ENCODE assay signal across 8 cellular contexts in the genomic region with DNA sequence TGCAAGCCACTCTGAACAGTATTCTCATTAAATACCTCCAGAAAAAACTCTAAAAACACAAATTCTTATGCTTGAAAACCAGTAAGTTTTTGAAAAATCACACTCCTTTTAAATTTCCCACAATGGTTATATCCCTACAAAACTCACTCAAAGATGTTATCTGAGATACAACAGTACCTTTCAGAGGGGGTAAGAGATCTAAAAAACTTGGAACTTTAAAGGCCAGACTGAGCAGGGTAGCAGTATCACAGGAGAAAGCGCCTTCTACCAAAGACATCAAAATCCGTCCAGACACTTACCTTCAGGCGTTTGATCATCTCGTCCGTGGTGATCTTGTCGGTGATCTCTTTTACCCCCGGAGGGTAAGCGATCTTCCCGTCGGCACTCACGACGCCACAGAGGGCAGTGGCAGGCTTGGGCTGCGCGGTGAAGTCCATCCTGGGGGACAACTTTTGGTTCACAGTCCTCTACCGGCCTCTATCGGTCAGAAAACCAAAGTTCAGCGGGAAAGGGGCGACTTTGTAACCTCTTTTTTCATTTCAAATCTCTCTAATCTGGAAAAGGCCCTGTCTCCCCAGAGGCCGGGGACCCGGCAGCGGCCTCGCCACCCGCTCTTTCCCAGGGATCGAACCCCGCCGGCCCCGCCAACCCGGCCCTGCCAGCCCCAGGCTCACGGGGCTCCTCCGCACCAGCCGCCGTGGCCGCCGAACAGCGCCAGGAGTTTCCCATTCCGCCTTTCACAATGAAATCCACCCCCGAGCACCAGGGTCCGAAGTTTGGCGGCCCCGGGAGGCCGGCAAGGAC. TPM values are rescaled to one million over a fixed set of nuclear protein-coding genes. Genes with fewer than 3 reads are reported as not detected.
DNase-seq lines count a peak whose midpoint lies in the region; ATAC-seq and TF ChIP-seq lines count a peak whose summit lies in the region.

No MANE protein-coding gene starts in this region.

- peak; percentile 32 for ATAC-seq in GM19372 (IDR thresholded peaks at IDR 0.05; ENCODE audit: low read depth, unreplicated experiment)
- peak; percentile 76 for ATAC-seq in lung (ENCODE audit: insufficient read depth, low FRiP score)

- H3K9me3 ChIP-seq in effector memory CD4-positive, alpha-beta T cell (ENCODE audit: control insufficient read depth, low read length): no peaks in the 10 kb centered on the region
- no peaks in the 10 kb centered on the region for H3K9me3 ChIP-seq in lung (ENCODE audit: control insufficient read depth in 2 of 2, insufficient read depth in 1 of 2, low read length in 1 of 2)

- DNase-seq in AG08396 (ENCODE audit: low spot score) (peak; percentile 84), HPDE6-E6E7 (ENCODE audit: extremely low spot score) (peak; percentile 54), NCI-H82 treated with DMSO at 0.1 percent for 48 hours (lab: John Stamatoyannopoulos, UW; ENCODE audit: unreplicated experiment) (peak; percentile 43), lung (ENCODE audit: low spot score) (peak; percentile 80)
- peak; percentile 82 for DNase-seq in activated CD8-positive, alpha-beta memory T cell treated with anti-CD3 and anti-CD28 coated beads for 24 hours
- DNase-seq in effector memory CD4-positive, alpha-beta T cell: peak; percentile 41 to 59 (median 51)
- peak; percentile 26 to 43 (median 35) for DNase-seq in stimulated activated CD4-positive, alpha-beta T cell treated with anti-CD3 and anti-CD28 coated beads, TNF-alpha, amount 100 ng/mL, for 1 hour (ENCODE audit: low read depth in 3 of 3, low spot score in 1 of 3)

- peak overlapping the region; percentile 90 for H3K27ac ChIP-seq in effector memory CD4-positive, alpha-beta T cell (ENCODE audit: insufficient read depth, low read length, poor library complexity, severe bottlenecking)
- H3K27ac ChIP-seq in lung (ENCODE audit: low read depth in 1 of 2, low read length in 1 of 2): peak overlapping the region; percentile 96

- peaks cover 8% of the 10 kb centered on the region for H3K4me1 ChIP-seq in effector memory CD4-positive, alpha-beta T cell (ENCODE audit: control insufficient read depth, insufficient read depth, low read length, poor library complexity, severe bottlenecking)
- H3K4me1 ChIP-seq in lung (ENCODE audit: control insufficient read depth in 2 of 2, insufficient read depth in 2 of 2, low read length in 2 of 2): peaks cover 3 to 4% of the 10 kb centered on the region in 2 donors

- peaks cover 11% of the 10 kb centered on the region for H3K36me3 ChIP-seq in effector memory CD4-positive, alpha-beta T cell (ENCODE audit: control insufficient read depth, insufficient read depth, low read length)
- peaks cover 8 to 10% of the 10 kb centered on the region in 2 donors for H3K36me3 ChIP-seq in lung (ENCODE audit: control insufficient read depth in 2 of 2, insufficient read depth in 2 of 2, low read length in 2 of 2)

- H3K4me3 ChIP-seq in effector memory CD4-positive, alpha-beta T cell (ENCODE audit: insufficient read depth, low read depth, low read length, poor library complexity, severe bottlenecking): peak overlapping the region; percentile 86
- H3K4me3 ChIP-seq in lung: peak overlapping the region; percentile 86

- no peaks in the 10 kb centered on the region for H3K27me3 ChIP-seq in effector memory CD4-positive, alpha-beta T cell (replicated peaks; ENCODE audit: control insufficient read depth, insufficient read depth, low read length, poor library complexity, severe bottlenecking)
- H3K27me3 ChIP-seq in lung (ENCODE audit: control insufficient read depth, insufficient read depth): no peaks in the 10 kb centered on the region

- WGBS in lung, 2 donors: 1% methylated on average over 40 to 41 of the region's 41 CpGs

- TF ChIP-seq CTCF in lung (IDR thresholded peaks at IDR 0.05; ENCODE audit: control extremely low read depth, extremely low read depth): peak; percentile 80

RNA-seq across cellular contexts. Expression of a gene that starts 1.4 kb away (rescaled TPM):
- 100 to 1,000 TPM in 1 of 2 donors, 10 to 100 TPM in 1; 62.3 to 121 TPM for total RNA-seq in lung
- 10 to 100 TPM; 21.2 to 22.4 TPM for polyA plus RNA-seq in lung

Comparison
In these comparisons a context has a peak if more than half of its experiments do, and no peak if none do; other contexts are left out.
1. Peak in every context shown above with its lines: DNase-seq, ATAC-seq, H3K4me3 ChIP-seq and H3K27ac ChIP-seq.